17 cellular contexts compared by ENCODE assay signal in genomic region chr17:81687770-81688541, GRCh38. TPM values are rescaled to one million over a fixed set of nuclear protein-coding genes. Genes with fewer than 3 reads are reported as not detected.
A peak's percentile ranks its signal among the peaks of the same experiment; 100 is the strongest.
DNase-seq lines count a peak whose midpoint lies in the region; ATAC-seq, FAIRE-seq and TF ChIP-seq lines count a peak whose summit lies in the region.
"Had no signal": no experiment of that assay in that cellular context is flagged by ENCODE, and none has a peak within 500 bp of the region (broad histone marks: within the 10 kb centered on the region; RNA-seq: fewer than 3 reads in every experiment).

No MANE protein-coding gene starts in this region.

- intact Hi-C loops in Right ventricle myocardium inferior (cut with DNase I) (no loop called here), left ventricle myocardium inferior (cut with micrococcal nuclease) (no loop called here)

- H3K9me3 ChIP-seq in left ventricle myocardium inferior (replicated peaks) (no peaks in the 10 kb centered on the region), thymus (ENCODE audit: control insufficient read depth) (no peaks in the 10 kb centered on the region), HAP-1 (no peaks in the 10 kb centered on the region)
- H3K9me3 ChIP-seq: A549 had no signal

- H3K27me3 ChIP-seq in left ventricle myocardium inferior (ENCODE audit: low read depth) (no peaks in the 10 kb centered on the region), thymus (ENCODE audit: control insufficient read depth, insufficient read depth) (no peaks in the 10 kb centered on the region), HAP-1 (ENCODE audit: low read depth) (no peaks in the 10 kb centered on the region)

- peaks cover 30% of the 10 kb centered on the region for H3K4me1 ChIP-seq in left ventricle myocardium inferior
- peaks cover 8% of the 10 kb centered on the region for H3K4me1 ChIP-seq in thymus (ENCODE audit: control insufficient read depth, insufficient read depth, low read length)
- peaks cover 8% of the 10 kb centered on the region; the same call in 1 of the 2 replicates for H3K4me1 ChIP-seq in HAP-1

- in situ Hi-C loops in HAP-1 (cut with MboI; ENCODE audit: low sequenced_read_pairs) = no loop called here

- H3K9me3 Mint-ChIP-seq in glutamatergic neuron (ENCODE audit: unreplicated experiment) = peaks cover 22% of the 10 kb centered on the region

- H3K36me3 ChIP-seq in left ventricle myocardium inferior = peaks cover 74% of the 10 kb centered on the region
- H3K36me3 ChIP-seq in thymus (ENCODE audit: control insufficient read depth, insufficient read depth) = peaks cover 69% of the 10 kb centered on the region
- H3K36me3 ChIP-seq in HAP-1 (replicated peaks) = peaks cover 69% of the 10 kb centered on the region

- TF ChIP-seq CTCF in left ventricle myocardium inferior (IDR thresholded peaks at IDR 0.05; ENCODE audit: borderline replicate concordance) = no peak
- TF ChIP-seq CTCF in glutamatergic neuron (IDR thresholded peaks at IDR 0.05; ENCODE audit: partially characterized antibody, unreplicated experiment) = no peak

- peak overlapping the region; percentile 88 for H3K27ac Mint-ChIP-seq in glutamatergic neuron (ENCODE audit: unreplicated experiment)

- ATAC-seq in Right ventricle myocardium inferior (no peak), HG02870 (IDR thresholded peaks at IDR 0.05; ENCODE audit: unreplicated experiment) (no peak)
- ATAC-seq: A549 had no signal

- no peak for TF ChIP-seq POLR2A in GM12892 (IDR thresholded peaks at IDR 0.05; ENCODE audit: low read depth, low read length)

- peaks cover 2% of the 10 kb centered on the region for H3K27me3 Mint-ChIP-seq in glutamatergic neuron (ENCODE audit: unreplicated experiment)

- H3K4me3 ChIP-seq in left ventricle myocardium inferior (no peak overlapping the region), thymus (ENCODE audit: low read length) (no peak overlapping the region), HAP-1 (no peak overlapping the region)
- H3K4me3 ChIP-seq: A549 had no signal

- H3K27ac ChIP-seq in left ventricle myocardium inferior (replicated peaks) (no peak overlapping the region), thymus (ENCODE audit: low read depth) (peak overlapping the region; percentile 54)
- H3K27ac ChIP-seq: A549 had no signal

- FAIRE-seq in GM12892 (lab: Jason Lieb, UNC) = no peak
- FAIRE-seq: A549, D721Med, RCC 7860 had no signal

- H3K4me3 Mint-ChIP-seq in glutamatergic neuron (ENCODE audit: unreplicated experiment) = peak overlapping the region; percentile 55

- DNase-seq in Right ventricle myocardium inferior (ENCODE audit: missing footprints) (peak; percentile 45), left ventricle myocardium inferior (no peak), NCI-H1694 treated with DMSO at 0.1 percent for 48 hours (lab: John Stamatoyannopoulos, UW) (peak; percentile 89), glutamatergic neuron (peak; percentile 47), HAP-1 (ENCODE audit: low spot score in 2 of 2) (no peak), GM12892 (ENCODE audit: insufficient read length) (no peak)
- DNase-seq: GF-D8, GOT3, Karpas-422, MM.1S, NCI-H2029 treated with DMSO at 0.1 percent for 48 hours, NCI-H524 had no signal

- WGBS in thymus = 94% methylated on average over 41 of the region's 41 CpGs

- H3K4me1 Mint-ChIP-seq in glutamatergic neuron (ENCODE audit: low read depth, unreplicated experiment) = peaks cover 17% of the 10 kb centered on the region

- no peaks in the 10 kb centered on the region for H3K36me3 Mint-ChIP-seq in glutamatergic neuron (ENCODE audit: unreplicated experiment)

RNA-seq across cellular contexts. Expression of gene HGS, which starts 4.1 kb away (rescaled TPM):
- total RNA-seq in Right ventricle myocardium inferior (36.6 TPM), left ventricle myocardium inferior (50.5 TPM), glutamatergic neuron (ENCODE audit: unreplicated experiment) (167 TPM)
- polyA plus RNA-seq in thymus = 157 TPM
- polyA plus RNA-seq in GM12892 (2012; ENCODE audit: missing spikeins) = 51.4 TPM

RNA-seq across cellular contexts. Expression of gene ARL16, which starts 4.4 kb away (rescaled TPM):
- 11.9 TPM for total RNA-seq in Right ventricle myocardium inferior
- total RNA-seq in left ventricle myocardium inferior = 9.0 TPM
- 55.2 TPM for total RNA-seq in glutamatergic neuron (ENCODE audit: unreplicated experiment)
- polyA plus RNA-seq in thymus = 129 TPM
- 32.6 TPM for polyA plus RNA-seq in GM12892 (2012; ENCODE audit: missing spikeins)

RNA-seq across cellular contexts. Expression of gene MRPL12, which starts 15.2 kb away (rescaled TPM):
- 177 TPM for total RNA-seq in Right ventricle myocardium inferior
- total RNA-seq in left ventricle myocardium inferior = 157 TPM
- 57.7 TPM for total RNA-seq in glutamatergic neuron (ENCODE audit: unreplicated experiment)
- 59.7 TPM for polyA plus RNA-seq in thymus
- 67.8 TPM for polyA plus RNA-seq in GM12892 (2012; ENCODE audit: missing spikeins)

RNA-seq across cellular contexts. Expression of gene CCDC137, which starts 21.4 kb away (rescaled TPM):
- total RNA-seq in Right ventricle myocardium inferior (6.1 TPM), left ventricle myocardium inferior (5.6 TPM), glutamatergic neuron (ENCODE audit: unreplicated experiment) (33.8 TPM)
- 42.5 TPM for polyA plus RNA-seq in thymus
- 14.9 TPM for polyA plus RNA-seq in GM12892 (2012; ENCODE audit: missing spikeins)

RNA-seq across cellular contexts. Expression of gene OXLD1, which starts 21.6 kb away (rescaled TPM):
- total RNA-seq in Right ventricle myocardium inferior = 18.6 TPM
- total RNA-seq in left ventricle myocardium inferior = 18.4 TPM
- 24.7 TPM for total RNA-seq in glutamatergic neuron (ENCODE audit: unreplicated experiment)
- 83.0 TPM for polyA plus RNA-seq in thymus
- polyA plus RNA-seq in GM12892 (2012; ENCODE audit: missing spikeins) = 10.8 TPM

Comparison
In these comparisons a context has a peak if more than half of its experiments do, and no peak if none do; other contexts are left out.
1. DNase-seq: peak in Right ventricle myocardium inferior (single experiment), NCI-H1694 treated with DMSO at 0.1 percent for 48 hours (single experiment) and glutamatergic neuron (single experiment); none in left ventricle myocardium inferior (single experiment), HAP-1 (0 of 2) and GM12892 (single experiment).